In the genomic region with DNA sequence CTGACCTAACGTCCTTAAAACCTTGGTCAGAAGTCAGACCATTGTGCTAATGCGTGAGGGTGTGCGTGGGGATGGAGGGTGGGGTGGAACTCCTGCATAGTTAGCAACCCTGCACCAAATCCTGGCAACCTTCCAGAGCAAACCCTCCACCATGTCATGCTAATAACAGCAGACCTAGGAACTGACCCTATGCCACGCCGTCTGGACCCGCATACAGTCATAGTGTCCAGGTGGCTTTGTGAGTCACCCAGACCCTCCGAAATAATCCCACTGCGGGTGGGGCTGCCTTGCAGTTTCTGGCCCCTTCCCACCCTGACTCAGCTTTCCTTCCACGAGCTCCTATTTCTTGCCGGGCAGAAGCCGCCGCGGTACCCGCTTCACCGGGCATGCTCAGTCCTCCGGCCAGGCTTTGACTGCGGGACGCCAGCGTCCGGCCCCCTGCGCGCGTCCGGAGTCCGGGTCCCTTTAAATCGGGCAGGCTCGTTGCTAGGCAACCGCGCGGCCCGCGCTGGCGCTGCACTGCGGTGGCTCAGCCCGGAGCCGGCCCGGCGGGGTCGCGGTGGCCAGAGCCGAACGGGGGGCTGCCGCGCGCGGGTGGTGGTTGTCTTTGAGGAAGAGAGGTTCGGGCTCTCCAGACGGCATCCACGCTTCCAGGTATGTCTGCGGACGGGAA, we compare ENCODE assay signal across 8 cellular contexts. TPM values are rescaled to one million over a fixed set of nuclear protein-coding genes. Genes with fewer than 3 reads are reported as not detected.
DNase-seq lines count a peak whose midpoint lies in the region; TF ChIP-seq lines count a peak whose summit lies in the region.

A gene (plus strand): TSS at position 493 of the 673 bp plus-strand sequence. CDS start 7,619 bp downstream, outside the sequence.

- intact Hi-C loops in dorsolateral prefrontal cortex (cut with DNase I), result no loop called here

- no peak for TF ChIP-seq POLR2A in suprapubic skin (IDR thresholded peaks at IDR 0.05)

- H3K27me3 ChIP-seq in dorsolateral prefrontal cortex (peaks cover 0 to 65% (median 15%) of the 10 kb centered on the region in 45 donors), suprapubic skin (no peaks in the 10 kb centered on the region)

- H3K36me3 ChIP-seq in suprapubic skin, result no peaks in the 10 kb centered on the region

- no peak for TF ChIP-seq EP300 in suprapubic skin (IDR thresholded peaks at IDR 0.05)

- peak; percentile 8 for DNase-seq in activated gamma-delta T cell (lab: John Stamatoyannopoulos, UW)
- DNase-seq in activated gamma-delta T cell treated with Interleukin-2 at 50 U/mL for 16 hours, result no peak
- peak; percentile 28 for DNase-seq in NCI-H774 (lab: John Stamatoyannopoulos, UW)
- DNase-seq in dorsolateral prefrontal cortex, result peak; percentile 11 to 80 (median 66)
- peak; percentile 10 to 43 for DNase-seq in lung microvascular endothelial cell (ENCODE audit: low read depth in 2 of 2)
- no peak for DNase-seq in suprapubic skin (ENCODE audit: low spot score in 2 of 2)
- no peak for DNase-seq in AML-193 (lab: John Stamatoyannopoulos, UW)
- no peak for DNase-seq in kidney glomerular epithelial cell (lab: John Stamatoyannopoulos, UW)

- H3K4me3 ChIP-seq in dorsolateral prefrontal cortex, result peak within 1 kb of the TSS; percentile 43 to 79 (median 65)
- H3K4me3 ChIP-seq in suprapubic skin, result peak within 1 kb of the TSS; percentile 52

- no peaks in the 10 kb centered on the region for H3K9me3 ChIP-seq in suprapubic skin

- H3K4me1 ChIP-seq in suprapubic skin, result peaks cover 5% of the 10 kb centered on the region

- whole genome bisulfite sequencing in suprapubic skin, result 66% methylated on average over 10 of the region's 51 CpGs

- peak within 1 kb of the TSS in 26 of 59 donors; percentile 11 to 75 (median 40) for H3K27ac ChIP-seq in dorsolateral prefrontal cortex
- H3K27ac ChIP-seq in suprapubic skin, result no peak within 1 kb of the TSS

- TF ChIP-seq CTCF in dorsolateral prefrontal cortex (IDR thresholded peaks at IDR 0.05 in 54 of 56, conservative IDR thresholded peaks at IDR 0.05 in 2 of 56; ENCODE audit: low read depth in 1 of 56, partially characterized antibody in 56 of 56) (no peak), suprapubic skin (IDR thresholded peaks at IDR 0.05) (no peak)

RNA-seq across cellular contexts. Expression of the gene that starts here (rescaled TPM):
- total RNA-seq in dorsolateral prefrontal cortex (1 to 10 TPM in 93 of 120 experiments, under 1 TPM in 26, not detected in 1; 0.37 to 4.2 (median 1.6) TPM), lung microvascular endothelial cell (not detected in 2 replicates), suprapubic skin (1 to 10 TPM in 1 of 4 donors, under 1 TPM in 2, not detected in 1; 0.34 to 1.6 (median 0.65) TPM)

Comparison
In these comparisons a context has a peak if more than half of its experiments do, and no peak if none do; other contexts are left out.
1. DNase-seq: peak in activated gamma-delta T cell (single experiment), NCI-H774 (single experiment) and dorsolateral prefrontal cortex (10 of 10); none in activated gamma-delta T cell treated with Interleukin-2 at 50 U/mL for 16 hours (single experiment), suprapubic skin (0 of 2), AML-193 (0 of 2) and kidney glomerular epithelial cell (single experiment).
2. Peak in DNase-seq in lung microvascular endothelial cell; RNA of the gene not detected or under 1 TPM.